15 cellular contexts compared by ENCODE assay signal in the genomic region with DNA sequence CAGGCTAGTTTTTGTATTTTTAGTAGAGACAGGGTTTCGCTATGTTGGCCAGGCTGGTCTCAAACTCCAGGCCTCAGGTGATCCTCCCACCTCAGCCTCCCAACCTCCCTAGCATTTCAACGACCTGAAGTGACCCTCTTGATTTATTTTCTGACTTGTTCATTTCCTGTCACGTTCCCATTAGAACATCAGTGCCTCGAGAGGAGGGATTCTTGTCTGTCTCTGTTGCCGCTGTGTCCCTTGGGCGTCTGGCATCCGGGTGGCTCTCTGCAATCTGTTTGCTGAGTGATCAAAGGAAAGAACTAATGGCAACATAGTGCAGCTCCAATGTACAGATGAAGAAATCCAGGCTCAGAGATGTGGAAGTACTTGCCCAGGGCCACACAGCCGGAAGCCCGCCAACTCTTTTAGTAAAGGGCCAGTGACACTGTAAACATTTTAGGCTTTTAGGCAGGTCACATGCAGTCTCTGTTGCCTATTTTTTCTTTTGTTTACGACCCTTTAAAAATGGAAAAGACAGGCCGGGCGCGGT. TPM values are rescaled to one million over a fixed set of nuclear protein-coding genes. Genes with fewer than 3 reads are reported as not detected.
DNase-seq lines count a peak whose midpoint lies in the region; ATAC-seq, FAIRE-seq and TF ChIP-seq lines count a peak whose summit lies in the region.
"Had no signal": no experiment of that assay in that cellular context is flagged by ENCODE, and none has a peak within 500 bp of the region (broad histone marks: within the 10 kb centered on the region; RNA-seq: fewer than 3 reads in every experiment).

No MANE protein-coding gene starts in this region.

- H3K4me3 ChIP-seq in suprapubic skin = no peak overlapping the region
- H3K4me3 ChIP-seq in Caco-2 (ENCODE audit: low read depth, low read length) = no peak overlapping the region
- H3K4me3 ChIP-seq: colonic mucosa had no signal

- H3K27me3 ChIP-seq in suprapubic skin = no peaks in the 10 kb centered on the region
- H3K27me3 ChIP-seq in Caco-2 (replicated peaks; ENCODE audit: control insufficient read depth, insufficient read depth, low read length) = no peaks in the 10 kb centered on the region
- H3K27me3 ChIP-seq: colonic mucosa had no signal

- H3K4me3 Mint-ChIP-seq in Caco-2 (ENCODE audit: unreplicated experiment) = no peak overlapping the region

- H3K4me1 ChIP-seq in suprapubic skin = peaks cover 48% of the 10 kb centered on the region
- H3K4me1 ChIP-seq in Caco-2 = no peaks in the 10 kb centered on the region
- H3K4me1 ChIP-seq: colonic mucosa had no signal

- intact Hi-C loops in sciatic nerve (cut with DNase I) (no loop called here), Caco-2 (cut with micrococcal nuclease; ENCODE audit: unreplicated experiment) (no loop called here)

- no peaks in the 10 kb centered on the region for H3K27me3 Mint-ChIP-seq in Caco-2 (ENCODE audit: insufficient read depth, unreplicated experiment)

- TF ChIP-seq CTCF in suprapubic skin (IDR thresholded peaks at IDR 0.05) (no peak), Caco-2 (IDR thresholded peaks at IDR 0.05; ENCODE audit: insufficient read depth in 1 of 2, low read depth in 1 of 2, low read length in 1 of 2, severe bottlenecking in 1 of 2, unreplicated experiment in 1 of 2) (no peak)

- POLR2A ChIA-PET in Caco-2 (lab: Charles Lee) = no interaction called here

- no peaks in the 10 kb centered on the region for H3K9me3 Mint-ChIP-seq in Caco-2 (ENCODE audit: unreplicated experiment)

- no peak for TF ChIP-seq EP300 in suprapubic skin (IDR thresholded peaks at IDR 0.05)

- DNase-seq in NCI-H2171 treated with DMSO at 0.1 percent for 48 hours (lab: John Stamatoyannopoulos, UW) = peak; percentile 58
- no peak for DNase-seq in NCI-H2171 (lab: John Stamatoyannopoulos, UW)
- DNase-seq in NCI-H510A (lab: John Stamatoyannopoulos, UW) = peak; percentile 37
- no peak for DNase-seq in suprapubic skin (ENCODE audit: low spot score in 2 of 2)
- no peak for DNase-seq in H4 (ENCODE audit: low spot score)
- no peak for DNase-seq in sciatic nerve (ENCODE audit: low spot score)
- DNase-seq in Caco-2 = no peak
- DNase-seq: amygdala; colonic mucosa; NCI-H2227 treated with DMSO at 0.1 percent for 48 hours; stimulated activated CD4-positive, alpha-beta T cell treated with anti-CD3 and anti-CD28 coated beads, Interleukin-15, amount 100 ng/mL, for 24 hours had no signal

- CTCF ChIA-PET in Caco-2 (lab: Charles Lee) = no interaction called here

- WGBS in suprapubic skin = 59% methylated on average over 13 of the region's 13 CpGs

- no peak overlapping the region for H3K27ac Mint-ChIP-seq in Caco-2 (ENCODE audit: unreplicated experiment)

- TF ChIP-seq POLR2A in suprapubic skin (IDR thresholded peaks at IDR 0.05) = no peak

- no peaks in the 10 kb centered on the region for H3K4me1 Mint-ChIP-seq in Caco-2 (ENCODE audit: low read depth, unreplicated experiment)

- BruUV-seq in Caco-2 (replicated peaks; lab: Mats Ljungman, UMichigan) = no TSS peak

- H3K36me3 ChIP-seq in suprapubic skin = no peaks in the 10 kb centered on the region
- no peaks in the 10 kb centered on the region for H3K36me3 ChIP-seq in Caco-2 (ENCODE audit: control insufficient read depth, insufficient read depth, low read length)
- H3K36me3 ChIP-seq: colonic mucosa had no signal

- H3K36me3 Mint-ChIP-seq in Caco-2 (ENCODE audit: insufficient read depth, unreplicated experiment) = no peaks in the 10 kb centered on the region

- H3K9me3 ChIP-seq in suprapubic skin = no peaks in the 10 kb centered on the region
- no peaks in the 10 kb centered on the region for H3K9me3 ChIP-seq in Caco-2
- H3K9me3 ChIP-seq: colonic mucosa had no signal

- peak overlapping the region; percentile 41 for H3K27ac ChIP-seq in suprapubic skin
- H3K27ac ChIP-seq: colonic mucosa, parathyroid adenoma had no signal

- peak; percentile 68 for FAIRE-seq in islet of Langerhans (lab: Jason Lieb, UNC)
- FAIRE-seq: GM18507, HTR-8/SVneo had no signal

- ATAC-seq in sciatic nerve = no peak

RNA-seq across cellular contexts. Expression of a gene that starts 47.5 kb away (rescaled TPM):
- total RNA-seq in suprapubic skin (100 to 1,000 TPM; 135 to 234 (median 194) TPM), sciatic nerve (178 TPM), Caco-2 (2022) (5.1 and 5.5 TPM in 2 replicates)
- 19.8 and 20.0 TPM in 2 replicates for total RNA-seq in H4 (2014; rRNA removed; shearing (Covaris generic))

Comparison
In these comparisons a context has a peak if more than half of its experiments do, and no peak if none do; other contexts are left out.
1. DNase-seq: peak in NCI-H2171 treated with DMSO at 0.1 percent for 48 hours (single experiment) and NCI-H510A (single experiment); none in NCI-H2171 (single experiment), suprapubic skin (0 of 2), H4 (single experiment), sciatic nerve (single experiment) and Caco-2 (0 of 2).